Comparison of ENCODE assay signal across 19 cellular contexts in genomic region chr15:80019168-80019745, GRCh38. TPM values are rescaled to one million over a fixed set of nuclear protein-coding genes. Genes with fewer than 3 reads are reported as not detected.
"Had no signal": no experiment of that assay in that cellular context is flagged by ENCODE, and none has a peak within 500 bp of the region (broad histone marks: within the 10 kb centered on the region; RNA-seq: fewer than 3 reads in every experiment).

No MANE protein-coding gene starts in this region.

- H3K4me3 ChIP-seq: gastroesophageal sphincter, heart right ventricle, ovary, transverse colon, vagina had no signal

- DNase-seq: activated CD4-positive, alpha-beta memory T cell treated with anti-CD3 and anti-CD28 coated beads, Interleukin-2, amount 10 ng/mL, durations not matched to agents 7 days and 5 days; activated CD4-positive, alpha-beta T cell treated with anti-CD3 and anti-CD28 coated beads for 4 hours; activated gamma-delta T cell treated with Interleukin-2 at 50 U/mL for 16 hours; amniotic stem cell; caudate nucleus; erythroblast; heart right ventricle; left colon; ovary; stimulated activated CD4-positive, alpha-beta T cell treated with anti-CD3 and anti-CD28 coated beads, Interleukin-12 subunit alpha, Interleukin-12 subunit beta, amount 100 ng/mL, for 4 hours; stimulated activated CD4-positive, alpha-beta T cell treated with anti-CD3 and anti-CD28 coated beads, Interleukin-2, amount 100 ng/mL, for 24 hours; substantia nigra; transverse colon had no signal

- H3K36me3 ChIP-seq: gastroesophageal sphincter, heart right ventricle, ovary, transverse colon, vagina had no signal

- ATAC-seq: gastroesophageal sphincter; heart right ventricle; left colon; stimulated activated effector memory CD8-positive, alpha-beta T cell treated with anti-CD3 and anti-CD28 coated beads, Interleukin-12 subunit alpha, Interleukin-12 subunit beta, amount 100 ng/mL, for 72 hours had no signal

- FAIRE-seq: colon, islet of Langerhans had no signal

- H3K9me3 ChIP-seq: gastroesophageal sphincter, ovary, transverse colon, vagina had no signal

- H3K27me3 ChIP-seq: gastroesophageal sphincter, ovary, transverse colon, vagina had no signal

- H3K4me1 ChIP-seq: gastroesophageal sphincter, heart right ventricle, transverse colon, vagina had no signal

- H3K27ac ChIP-seq: gastroesophageal sphincter, heart right ventricle, ovary, transverse colon, vagina had no signal

RNA-seq across cellular contexts. Expression of gene BCL2A1, which starts 48.3 kb away (rescaled TPM):
- total RNA-seq: lung microvascular endothelial cell had no signal
